In genomic region chr21:44836666-44837471, GRCh38 we compare ENCODE assay signal across 8 cellular contexts. TPM values are rescaled to one million over a fixed set of nuclear protein-coding genes. Genes with fewer than 3 reads are reported as not detected.
DNase-seq lines count a peak whose midpoint lies in the region; ATAC-seq, FAIRE-seq and TF ChIP-seq lines count a peak whose summit lies in the region.

No MANE protein-coding gene starts in this region.

- H3K4me1 ChIP-seq in prostate gland (replicated peaks): no peaks in the 10 kb centered on the region

- WGBS in prostate gland: 53% methylated on average over 32 of the region's 37 CpGs

- H3K9me3 ChIP-seq in prostate gland: no peaks in the 10 kb centered on the region

- H3K4me3 ChIP-seq in epithelial cell of esophagus (ENCODE audit: low read length): no peak overlapping the region
- H3K4me3 ChIP-seq in prostate gland: no peak overlapping the region

- H3K27me3 ChIP-seq in prostate gland (replicated peaks; ENCODE audit: insufficient read depth): no peaks in the 10 kb centered on the region

- no peak overlapping the region for H3K27ac ChIP-seq in prostate gland

- peak; percentile 73 for DNase-seq in H54 (ENCODE audit: insufficient read length, low spot score)
- peak; percentile 18 for DNase-seq in NCI-H510A treated with DMSO at 0.1 percent for 48 hours (lab: John Stamatoyannopoulos, UW)
- peak; percentile 62 for DNase-seq in epithelial cell of esophagus (ENCODE audit: low read depth)
- DNase-seq in prostate gland (ENCODE audit: low spot score): peak; percentile 45
- no peak for DNase-seq in NCI-H1048 (lab: John Stamatoyannopoulos, UW)
- no peak for DNase-seq in urothelium cell line (ENCODE audit: low spot score)

- TF ChIP-seq POLR2A in H54 (IDR thresholded peaks at IDR 0.05; ENCODE audit: low read depth, low read length) (no peak), prostate gland (IDR thresholded peaks at IDR 0.05) (no peak)

- no peaks in the 10 kb centered on the region for H3K36me3 ChIP-seq in prostate gland

- no peak for FAIRE-seq in H54 (lab: Jason Lieb, UNC)
- no peak for FAIRE-seq in urothelium cell line (lab: Jason Lieb, UNC)

- intact Hi-C loops in prostate gland (cut with DNase I): no loop called here

- ATAC-seq in GM18861 (IDR thresholded peaks at IDR 0.05; ENCODE audit: unreplicated experiment) (no peak), HG02870 (IDR thresholded peaks at IDR 0.05; ENCODE audit: unreplicated experiment) (no peak)

- peak; percentile 18 for TF ChIP-seq CTCF in epithelial cell of esophagus (IDR thresholded peaks at IDR 0.05; ENCODE audit: insufficient read depth, low read depth, low read length, missing control alignments)
- peak in 1 of 4 experiments; percentile 15 for TF ChIP-seq CTCF in prostate gland (IDR thresholded peaks at IDR 0.05)

RNA-seq across cellular contexts. Expression of gene SUMO3, which starts 19.0 kb away (rescaled TPM):
- 10 to 100 TPM; 78.3 to 92.2 TPM for total RNA-seq in prostate gland

RNA-seq across cellular contexts. Expression of gene UBE2G2, which starts 35.2 kb away (rescaled TPM):
- 10 to 100 TPM; 46.9 to 75.7 TPM for total RNA-seq in prostate gland

RNA-seq across cellular contexts. Expression of gene PTTG1IP, which starts 36.6 kb away (rescaled TPM):
- 100 to 1,000 TPM; 216 to 244 TPM for total RNA-seq in prostate gland

Comparison
In these comparisons a context has a peak if more than half of its experiments do, and no peak if none do; other contexts are left out.
1. DNase-seq: peak in H54 (single experiment), NCI-H510A treated with DMSO at 0.1 percent for 48 hours (single experiment), epithelial cell of esophagus (single experiment) and prostate gland (single experiment); none in NCI-H1048 (single experiment) and urothelium cell line (single experiment).